ENCODE assay signal across 13 cellular contexts in the genomic region with DNA sequence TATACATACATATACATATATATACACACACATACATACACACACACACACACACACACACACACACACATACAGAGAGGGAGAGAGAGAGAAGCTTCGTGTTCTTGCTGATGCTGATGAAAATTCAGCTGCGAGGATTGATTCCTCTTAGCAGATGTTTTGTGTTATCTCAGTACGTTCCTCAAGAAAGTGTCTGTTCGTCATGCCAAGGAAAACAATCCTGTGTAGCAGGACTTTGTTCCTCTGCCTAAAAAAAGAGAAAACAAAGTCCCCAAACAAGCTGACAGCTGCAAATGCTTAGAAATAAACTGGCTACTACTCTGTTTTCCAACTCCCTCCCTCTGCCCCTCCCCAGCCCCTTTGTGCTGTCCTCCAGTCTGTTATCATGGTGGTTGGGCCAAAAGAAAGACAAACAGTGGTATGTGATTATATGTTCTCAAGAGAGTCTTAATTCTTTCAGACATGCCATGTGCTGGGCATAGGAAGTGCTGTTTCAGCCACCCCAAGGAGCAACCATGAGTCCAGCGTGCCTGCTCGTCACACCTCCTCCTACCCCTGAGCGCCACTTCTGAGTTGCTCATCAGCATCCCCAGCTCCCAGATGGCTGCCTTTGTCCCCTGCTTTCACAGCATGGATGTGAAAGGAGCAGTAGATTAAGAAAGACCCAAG.
DNase-seq lines count a peak whose midpoint lies in the region; ATAC-seq and TF ChIP-seq lines count a peak whose summit lies in the region.
"Had no signal": no experiment of that assay in that cellular context is flagged by ENCODE, and none has a peak within 500 bp of the region (broad histone marks: within the 10 kb centered on the region; RNA-seq: fewer than 3 reads in every experiment).

No MANE protein-coding gene starts in this region.

- no peaks in the 10 kb centered on the region for H3K27me3 Mint-ChIP-seq in Caco-2 (ENCODE audit: insufficient read depth, unreplicated experiment)
- H3K27me3 Mint-ChIP-seq: T-helper 17 cell had no signal

- TF ChIP-seq POLR2A in gastrocnemius medialis (IDR thresholded peaks at IDR 0.05) = no peak

- peaks cover 4% of the 10 kb centered on the region for H3K36me3 Mint-ChIP-seq in Caco-2 (ENCODE audit: insufficient read depth, unreplicated experiment)

- DNase-seq in Caco-2 (no peak), brain microvascular endothelial cell (peak; percentile 47), inferior parietal cortex (ENCODE audit: extremely low spot score) (peak; percentile 61), gastrocnemius medialis (peak in 1 of 2 donors; percentile 45), activated T-cell treated with anti-CD3 and anti-CD28 coated beads for 4 hours (no peak), WERI-Rb-1 (no peak), NCI-H2227 treated with DMSO at 0.1 percent for 48 hours (lab: John Stamatoyannopoulos, UW) (no peak)
- no peak for DNase-seq in stimulated activated CD8-positive, alpha-beta memory T cell treated with anti-CD3 and anti-CD28 coated beads, Interleukin-4, amount 100 ng/mL, for 48 hours
- DNase-seq: activated T-cell treated with anti-CD3 and anti-CD28 coated beads, Interleukin-2, amount 50 U/mL, for 72 hours; NCI-H1105 treated with DMSO at 0.1 percent for 48 hours; NK-92 treated with Interleukin-12 subunit alpha and Interleukin-12 subunit beta, amount 100 ng/mL, for 24 hours; T-helper 17 cell had no signal

- BruUV-seq in Caco-2 (replicated peaks; lab: Mats Ljungman, UMichigan) = no TSS peak

- H3K27ac ChIP-seq in brain microvascular endothelial cell (no peak overlapping the region), gastrocnemius medialis (peak overlapping the region; percentile 28 to 59 (median 52)), WERI-Rb-1 (no peak overlapping the region)
- H3K27ac ChIP-seq: prostate gland had no signal

- H3K27me3 ChIP-seq in Caco-2 (replicated peaks; ENCODE audit: control insufficient read depth, insufficient read depth, low read length) = no peaks in the 10 kb centered on the region
- no peaks in the 10 kb centered on the region for H3K27me3 ChIP-seq in brain microvascular endothelial cell (replicated peaks)
- H3K27me3 ChIP-seq in gastrocnemius medialis = no peaks in the 10 kb centered on the region
- no peaks in the 10 kb centered on the region for H3K27me3 ChIP-seq in WERI-Rb-1 (ENCODE audit: insufficient read depth, low read depth, severe bottlenecking)

- POLR2A ChIA-PET in Caco-2 (lab: Charles Lee) = no interaction called here

- H3K4me3 ChIP-seq in Caco-2 (ENCODE audit: low read depth, low read length) (no peak overlapping the region), brain microvascular endothelial cell (ENCODE audit: low read depth, low read length) (no peak overlapping the region), gastrocnemius medialis (no peak overlapping the region), WERI-Rb-1 (ENCODE audit: low read depth, low read length) (no peak overlapping the region)
- H3K4me3 ChIP-seq: prostate gland had no signal

- H3K4me1 Mint-ChIP-seq in Caco-2 (ENCODE audit: low read depth, unreplicated experiment) = peaks cover 37% of the 10 kb centered on the region

- H3K27ac Mint-ChIP-seq in Caco-2 (ENCODE audit: unreplicated experiment) = peak overlapping the region; percentile 28
- H3K27ac Mint-ChIP-seq: activated T-cell treated with anti-CD3 and anti-CD28 coated beads, Interleukin-2, amount 50 U/mL, for 72 hours; T-helper 17 cell had no signal

- no peak for TF ChIP-seq CTCF in Caco-2 (IDR thresholded peaks at IDR 0.05; ENCODE audit: insufficient read depth in 1 of 2, low read depth in 1 of 2, low read length in 1 of 2, severe bottlenecking in 1 of 2, unreplicated experiment in 1 of 2)
- TF ChIP-seq CTCF in brain microvascular endothelial cell (IDR thresholded peaks at IDR 0.05; ENCODE audit: low read depth, low read length, missing control alignments) = no peak
- no peak for TF ChIP-seq CTCF in gastrocnemius medialis (IDR thresholded peaks at IDR 0.05 in 4 of 5, conservative IDR thresholded peaks at IDR 0.05 in 1 of 5)
- TF ChIP-seq CTCF in WERI-Rb-1 (IDR thresholded peaks at IDR 0.05; ENCODE audit: low read depth, low read length) = no peak

- CTCF ChIA-PET in Caco-2 (lab: Charles Lee) = interaction anchor here (2.0 kb wide), 1 partner anchor 35 kb away, joined by 5 read pairs; no protein-coding TSS in a partner anchor

- H3K9me3 Mint-ChIP-seq in Caco-2 (ENCODE audit: unreplicated experiment) = peaks cover 8% of the 10 kb centered on the region
- H3K9me3 Mint-ChIP-seq: activated T-cell treated with anti-CD3 and anti-CD28 coated beads, Interleukin-2, amount 50 U/mL, for 72 hours had no signal

- intact Hi-C loops in Caco-2 (cut with micrococcal nuclease; ENCODE audit: unreplicated experiment) (loop anchor here (5.0 kb wide), 1 partner anchor 159 kb away; a partner anchor contains a TSS), gastrocnemius medialis (cut with DNase I; ENCODE audit: low total_unique reads) (no loop called here)

- no peaks in the 10 kb centered on the region for H3K36me3 ChIP-seq in Caco-2 (ENCODE audit: control insufficient read depth, insufficient read depth, low read length)
- no peaks in the 10 kb centered on the region for H3K36me3 ChIP-seq in brain microvascular endothelial cell (replicated peaks)
- H3K36me3 ChIP-seq in gastrocnemius medialis = no peaks in the 10 kb centered on the region
- no peaks in the 10 kb centered on the region for H3K36me3 ChIP-seq in WERI-Rb-1
- H3K36me3 ChIP-seq: prostate gland had no signal

- ATAC-seq in gastrocnemius medialis = peak; percentile 21 to 45
- ATAC-seq: activated T-cell treated with anti-CD3 and anti-CD28 coated beads, Interleukin-2, amount 50 U/mL, for 72 hours; T-helper 17 cell had no signal

- H3K4me3 Mint-ChIP-seq in Caco-2 (ENCODE audit: unreplicated experiment) = no peak overlapping the region
- H3K4me3 Mint-ChIP-seq: activated T-cell treated with anti-CD3 and anti-CD28 coated beads, Interleukin-2, amount 50 U/mL, for 72 hours; T-helper 17 cell had no signal

- in situ Hi-C loops in brain microvascular endothelial cell (cut with HindIII; ENCODE audit: low pct_ligation_motif_present, low sequenced_read_pairs) (no loop called here), gastrocnemius medialis (cut with MboI; ENCODE audit: low sequenced_read_pairs in 4 of 4) (no loop called here)

- H3K4me1 ChIP-seq in Caco-2 = peaks cover 53% of the 10 kb centered on the region
- H3K4me1 ChIP-seq in gastrocnemius medialis = peaks cover 43 to 61% of the 10 kb centered on the region in 2 donors
- H3K4me1 ChIP-seq: prostate gland had no signal

- H3K9me3 ChIP-seq in Caco-2 = no peaks in the 10 kb centered on the region
- H3K9me3 ChIP-seq in gastrocnemius medialis = no peaks in the 10 kb centered on the region
- H3K9me3 ChIP-seq in WERI-Rb-1 (ENCODE audit: severe bottlenecking) = no peaks in the 10 kb centered on the region
- H3K9me3 ChIP-seq: prostate gland had no signal

Comparison
In these comparisons a context has a peak if more than half of its experiments do, and no peak if none do; other contexts are left out.
1. DNase-seq: peak in brain microvascular endothelial cell (single experiment) and inferior parietal cortex (single experiment); none in Caco-2 (0 of 2), activated T-cell treated with anti-CD3 and anti-CD28 coated beads for 4 hours (single experiment), stimulated activated CD8-positive, alpha-beta memory T cell treated with anti-CD3 and anti-CD28 coated beads, Interleukin-4, amount 100 ng/mL, for 48 hours (single experiment), WERI-Rb-1 (single experiment) and NCI-H2227 treated with DMSO at 0.1 percent for 48 hours (single experiment).
2. H3K27ac ChIP-seq: peak in gastrocnemius medialis (4 of 4); none in brain microvascular endothelial cell (single experiment) and WERI-Rb-1 (single experiment).